Comparison of ENCODE assay signal across 8 cellular contexts in the genomic region with DNA sequence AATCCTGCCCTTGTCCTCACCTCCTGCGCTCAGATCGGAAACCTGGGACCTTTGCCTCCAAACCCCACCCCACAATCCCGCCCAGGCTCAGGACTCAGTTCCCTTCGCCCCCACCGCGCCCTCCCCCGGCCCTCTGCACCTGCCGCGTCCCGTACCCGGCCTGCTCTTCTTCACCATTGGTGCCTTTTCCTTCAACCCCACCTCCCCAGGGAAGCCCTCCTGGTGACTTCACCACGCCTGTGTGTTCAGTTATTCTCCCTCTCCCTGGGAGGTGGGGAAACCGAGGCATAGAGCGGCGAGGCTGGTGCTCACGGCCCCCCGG. TPM values are rescaled to one million over a fixed set of nuclear protein-coding genes. Genes with fewer than 3 reads are reported as not detected.
A peak's percentile ranks its signal among the peaks of the same experiment; 100 is the strongest.
DNase-seq lines count a peak whose midpoint lies in the region; ATAC-seq and TF ChIP-seq lines count a peak whose summit lies in the region.

No MANE protein-coding gene starts in this region.

- peak overlapping the region; percentile 63 for H3K9ac ChIP-seq in MM.1S (ENCODE audit: low read length)
- no peak overlapping the region for H3K9ac ChIP-seq in smooth muscle cell (ENCODE audit: low read depth)

- no peak overlapping the region for H3K4me3 Mint-ChIP-seq in activated naive CD8-positive, alpha-beta T cell treated with anti-CD3 and anti-CD28 coated beads, Interleukin-2, amount 10 ng/mL, durations not matched to agents 7 days and 5 days

- peaks cover 39% of the 10 kb centered on the region for H3K27me3 ChIP-seq in MM.1S (replicated peaks; ENCODE audit: insufficient read depth, low read length)
- peaks cover 64% of the 10 kb centered on the region for H3K27me3 ChIP-seq in smooth muscle cell (ENCODE audit: low read depth)

- no peak for TF ChIP-seq CTCF in MM.1S (IDR thresholded peaks at IDR 0.05; ENCODE audit: low read length)
- no peak for TF ChIP-seq CTCF in smooth muscle cell (IDR thresholded peaks at IDR 0.05; ENCODE audit: borderline replicate concordance, insufficient read depth, poor library complexity, severe bottlenecking)

- H3K36me3 Mint-ChIP-seq in activated naive CD8-positive, alpha-beta T cell treated with anti-CD3 and anti-CD28 coated beads, Interleukin-2, amount 10 ng/mL, durations not matched to agents 7 days and 5 days, result no peaks in the 10 kb centered on the region

- peak overlapping the region; percentile 81 for H3K4me3 ChIP-seq in MM.1S (ENCODE audit: low read length)
- H3K4me3 ChIP-seq in smooth muscle cell, result peak overlapping the region; percentile 46

- H3K4me2 ChIP-seq in MM.1S (ENCODE audit: low read depth, low read length), result peak overlapping the region; percentile 99
- H3K4me2 ChIP-seq in smooth muscle cell, result peak overlapping the region; percentile 86

- peaks cover 13% of the 10 kb centered on the region for H3K4me1 ChIP-seq in MM.1S (ENCODE audit: low read length)
- peaks cover 11% of the 10 kb centered on the region for H3K4me1 ChIP-seq in smooth muscle cell (ENCODE audit: low read depth)

- WGBS in smooth muscle cell (ENCODE audit: low lambda C conversion rate), result 18% methylated on average over 6 of the region's 17 CpGs

- no peaks in the 10 kb centered on the region for H3K79me2 ChIP-seq in MM.1S (ENCODE audit: low read length)
- H3K79me2 ChIP-seq in smooth muscle cell (ENCODE audit: low read depth), result no peaks in the 10 kb centered on the region

- H3K36me3 ChIP-seq in MM.1S (replicated peaks; ENCODE audit: insufficient read depth, low read length), result no peaks in the 10 kb centered on the region
- H3K36me3 ChIP-seq in smooth muscle cell (ENCODE audit: low read depth), result no peaks in the 10 kb centered on the region

- POLR2A ChIA-PET in activated naive CD8-positive, alpha-beta T cell treated with anti-CD3 and anti-CD28 coated beads, Interleukin-2, amount 10 ng/mL, durations not matched to agents 7 days and 5 days (lab: Charles Lee), result interaction anchor here (1.1 kb wide), 2 partner anchors 19 to 94 kb away, joined by 3 to 7 read pairs; a partner anchor contains a TSS

- DNase-seq in NCI-H82 (lab: John Stamatoyannopoulos, UW), result peak; percentile 51
- DNase-seq in NCI-H82 treated with DMSO at 0.1 percent for 48 hours (lab: John Stamatoyannopoulos, UW; ENCODE audit: unreplicated experiment), result no peak
- peak; percentile 63 for DNase-seq in MM.1S
- no peak for DNase-seq in activated naive CD8-positive, alpha-beta T cell treated with anti-CD3 and anti-CD28 coated beads, Interleukin-2, amount 10 ng/mL, durations not matched to agents 7 days and 5 days
- DNase-seq in smooth muscle cell (lab: John Stamatoyannopoulos, UW; ENCODE audit: unreplicated experiment), result no peak

- H4K20me1 ChIP-seq in MM.1S (ENCODE audit: insufficient read depth, low read length), result no peaks in the 10 kb centered on the region
- no peaks in the 10 kb centered on the region for H4K20me1 ChIP-seq in smooth muscle cell (ENCODE audit: low read depth)

- H3K27ac ChIP-seq in MM.1S (ENCODE audit: low read length) (no peak overlapping the region), smooth muscle cell (ENCODE audit: low read depth) (no peak overlapping the region)

- peaks cover 49% of the 10 kb centered on the region for H3K27me3 Mint-ChIP-seq in activated naive CD8-positive, alpha-beta T cell treated with anti-CD3 and anti-CD28 coated beads, Interleukin-2, amount 10 ng/mL, durations not matched to agents 7 days and 5 days

- H3F3A ChIP-seq in MM.1S (ENCODE audit: insufficient read depth, low read length), result peaks cover 25% of the 10 kb centered on the region
- H3F3A ChIP-seq in smooth muscle cell (ENCODE audit: low read depth), result no peaks in the 10 kb centered on the region

- H3K9me3 Mint-ChIP-seq in activated naive CD8-positive, alpha-beta T cell treated with anti-CD3 and anti-CD28 coated beads, Interleukin-2, amount 10 ng/mL, durations not matched to agents 7 days and 5 days, result no peaks in the 10 kb centered on the region

- peak; percentile 32 for ATAC-seq in activated naive CD8-positive, alpha-beta T cell treated with anti-CD3 and anti-CD28 coated beads, Interleukin-2, amount 10 ng/mL, durations not matched to agents 7 days and 5 days (ENCODE audit: low read depth)
- ATAC-seq in GM18907 (IDR thresholded peaks at IDR 0.05; ENCODE audit: unreplicated experiment) (no peak), HG02759 (IDR thresholded peaks at IDR 0.05; ENCODE audit: unreplicated experiment) (no peak), HG03045 (IDR thresholded peaks at IDR 0.05; ENCODE audit: unreplicated experiment) (no peak)

- H3K27ac Mint-ChIP-seq in activated naive CD8-positive, alpha-beta T cell treated with anti-CD3 and anti-CD28 coated beads, Interleukin-2, amount 10 ng/mL, durations not matched to agents 7 days and 5 days, result no peak overlapping the region

- no peaks in the 10 kb centered on the region for H3K9me3 ChIP-seq in MM.1S (replicated peaks; ENCODE audit: insufficient read depth, low read length)
- no peaks in the 10 kb centered on the region for H3K9me3 ChIP-seq in smooth muscle cell (replicated peaks; ENCODE audit: low read depth)

- no peaks in the 10 kb centered on the region for H3K9me2 ChIP-seq in MM.1S (replicated peaks; ENCODE audit: insufficient read depth, low read length)

- H2AFZ ChIP-seq in MM.1S (ENCODE audit: low read length) (peak overlapping the region; percentile 99), smooth muscle cell (ENCODE audit: low read depth) (peak overlapping the region; percentile 69)

- H3K4me1 Mint-ChIP-seq in activated naive CD8-positive, alpha-beta T cell treated with anti-CD3 and anti-CD28 coated beads, Interleukin-2, amount 10 ng/mL, durations not matched to agents 7 days and 5 days, result peaks cover 11% of the 10 kb centered on the region

RNA-seq across cellular contexts. Expression of a gene that starts 19.3 kb away (rescaled TPM):
- total RNA-seq in activated naive CD8-positive, alpha-beta T cell treated with anti-CD3 and anti-CD28 coated beads, Interleukin-2, amount 10 ng/mL, durations not matched to agents 7 days and 5 days, result 100 to 1,000 TPM; 102 to 109 TPM
- total RNA-seq in smooth muscle cell, result 76.3 and 89.0 TPM in 2 replicates
- 145 and 150 TPM in 2 replicates for polyA plus RNA-seq in smooth muscle cell

Comparison
In these comparisons a context has a peak if more than half of its experiments do, and no peak if none do; other contexts are left out.
1. DNase-seq: peak in NCI-H82 (single experiment) and MM.1S (single experiment); none in NCI-H82 treated with DMSO at 0.1 percent for 48 hours (single experiment), activated naive CD8-positive, alpha-beta T cell treated with anti-CD3 and anti-CD28 coated beads, Interleukin-2, amount 10 ng/mL, durations not matched to agents 7 days and 5 days (single experiment) and smooth muscle cell (single experiment).